In the genomic region with DNA sequence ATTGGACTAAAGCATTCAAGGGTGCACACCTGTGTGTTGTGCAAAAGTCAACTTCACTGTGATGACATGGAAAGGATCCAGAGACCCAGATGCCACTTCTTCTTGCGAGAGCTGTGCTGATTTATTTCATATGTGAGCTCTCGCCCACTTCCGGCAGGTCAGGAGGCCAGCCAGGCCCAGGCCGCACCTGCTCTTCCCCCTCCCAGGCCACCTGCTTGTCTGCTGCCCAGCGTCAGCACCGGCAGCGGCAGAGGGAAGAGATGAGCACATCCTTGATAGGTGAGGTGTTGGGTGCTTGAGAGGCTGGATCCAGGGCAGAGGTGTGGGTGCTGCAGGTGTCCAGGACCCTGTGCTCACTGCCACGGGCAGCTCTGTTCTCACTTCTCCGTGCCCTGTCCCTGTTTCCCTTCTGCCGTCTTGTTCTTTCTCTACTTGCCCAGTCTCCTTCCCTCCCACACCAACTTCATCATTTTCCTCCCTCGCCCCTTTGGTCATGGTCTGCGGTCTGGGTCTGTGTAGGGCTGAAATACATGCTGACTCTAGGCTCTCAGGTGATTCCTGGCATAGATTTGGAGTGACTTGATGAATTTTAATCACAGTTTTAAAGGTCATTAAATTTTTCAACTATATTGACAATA, we compare ENCODE assay signal across 10 cellular contexts.
DNase-seq lines count a peak whose midpoint lies in the region; ATAC-seq, FAIRE-seq and TF ChIP-seq lines count a peak whose summit lies in the region.
"Had no signal": no experiment of that assay in that cellular context is flagged by ENCODE, and none has a peak within 500 bp of the region (broad histone marks: within the 10 kb centered on the region; RNA-seq: fewer than 3 reads in every experiment).

No MANE protein-coding gene starts in this region.

- H3K4me1 ChIP-seq in HepG2 (ENCODE audit: insufficient read depth, low read length), result peaks cover 34% of the 10 kb centered on the region
- H3K4me1 ChIP-seq in testis, result peaks cover 20% of the 10 kb centered on the region

- peaks cover 88% of the 10 kb centered on the region for H3K79me2 ChIP-seq in HepG2 (ENCODE audit: insufficient read depth, low read length)

- H3K27ac Mint-ChIP-seq in activated T-cell treated with anti-CD3 and anti-CD28 coated beads, Interleukin-2, amount 50 U/mL, for 72 hours, result no peak overlapping the region
- H3K27ac Mint-ChIP-seq: stimulated activated naive CD8-positive, alpha-beta T cell treated with anti-CD3 and anti-CD28 coated beads, Interleukin-15, Interleukin-2, amounts not matched to agents 100 ng/mL and 50 ng/mL, for 24 hours had no signal

- DNase-seq in NCI-H2029 treated with DMSO at 0.1 percent for 48 hours (lab: John Stamatoyannopoulos, UW) (peak; percentile 60), SHP77 treated with DMSO at 0.1 percent for 48 hours (lab: John Stamatoyannopoulos, UW) (peak; percentile 89), HepG2 (ENCODE audit: low spot score) (no peak), testis (peak; percentile 11), SW480 (ENCODE audit: low spot score) (no peak), sciatic nerve (ENCODE audit: low spot score) (no peak)
- no peak for DNase-seq in activated T-cell treated with anti-CD3 and anti-CD28 coated beads, Interleukin-2, amount 50 U/mL, for 72 hours
- DNase-seq: stimulated activated CD4-positive, alpha-beta T cell treated with anti-CD3 and anti-CD28 coated beads, Interleukin-4, amount 100 ng/mL, for 24 hours had no signal

- TF ChIP-seq POLR2A in HepG2 (IDR thresholded peaks at IDR 0.05; ENCODE audit: insufficient read depth in 1 of 2, low read depth in 2 of 2, low read length in 2 of 2) (no peak), testis (IDR thresholded peaks at IDR 0.05) (no peak)

- ATAC-seq in HepG2, result no peak
- no peak for ATAC-seq in sciatic nerve
- no peak for ATAC-seq in activated T-cell treated with anti-CD3 and anti-CD28 coated beads, Interleukin-2, amount 50 U/mL, for 72 hours (replicated peaks in 1 of 2)

- no peaks in the 10 kb centered on the region for H3K9me3 Mint-ChIP-seq in activated T-cell treated with anti-CD3 and anti-CD28 coated beads, Interleukin-2, amount 50 U/mL, for 72 hours
- H3K9me3 Mint-ChIP-seq: central memory CD8-positive, alpha-beta T cell; stimulated activated naive CD8-positive, alpha-beta T cell treated with anti-CD3 and anti-CD28 coated beads, Interleukin-15, Interleukin-2, amounts not matched to agents 100 ng/mL and 50 ng/mL, for 24 hours had no signal

- in situ Hi-C loops in HepG2 (cut with HindIII; ENCODE audit: extremely low pct_ligation_motif_present, low pct_unique_long_range_greater_than_20kb), result no loop called here

- peaks cover 27 to 70% of the 10 kb centered on the region in 2 experiments for H3K36me3 ChIP-seq in HepG2 (replicated peaks in 1 of 2; ENCODE audit: control insufficient read depth in 1 of 2, insufficient read depth in 2 of 2, low read length in 2 of 2)
- no peaks in the 10 kb centered on the region for H3K36me3 ChIP-seq in testis (ENCODE audit: low read depth, missing control alignments)

- CTCF ChIA-PET in HepG2 (lab: Yijun Ruan, JAX; ENCODE audit: low intra/inter-chr PET ratio, low total read pairs), result no interaction called here

- H4K20me1 ChIP-seq in HepG2 (ENCODE audit: insufficient read depth, low read length), result peaks cover 49% of the 10 kb centered on the region

- intact Hi-C loops in HepG2 (cut with micrococcal nuclease; ENCODE audit: unreplicated experiment) (no loop called here), testis (cut with DNase I; ENCODE audit: low total_unique reads) (no loop called here), sciatic nerve (cut with DNase I) (loop anchor here (5.0 kb wide), 1 partner anchor 48 kb away; no protein-coding TSS in a partner anchor)

- H3K4me3 ChIP-seq in HepG2 (replicated peaks in 1 of 3; ENCODE audit: insufficient read depth in 1 of 3, low read depth in 2 of 3, low read length in 3 of 3), result no peak overlapping the region
- H3K4me3 ChIP-seq in testis, result no peak overlapping the region

- no peaks in the 10 kb centered on the region for H3K27me3 ChIP-seq in HepG2 (ENCODE audit: control insufficient read depth in 1 of 2, insufficient read depth in 2 of 2, low read length in 2 of 2)
- H3K27me3 ChIP-seq in testis, result no peaks in the 10 kb centered on the region

- TF ChIP-seq EP300 in HepG2 (IDR thresholded peaks at IDR 0.05; ENCODE audit: low read depth in 2 of 2, low read length in 2 of 2), result no peak
- no peak for TF ChIP-seq EP300 in HepG2 (CRISPR knock-in tag; IDR thresholded peaks at IDR 0.05; ENCODE audit: borderline replicate concordance)

- TF ChIP-seq RAD21 in HepG2 (CRISPR knock-in tag; IDR thresholded peaks at IDR 0.05), result no peak

- H3K36me3 Mint-ChIP-seq in activated T-cell treated with anti-CD3 and anti-CD28 coated beads, Interleukin-2, amount 50 U/mL, for 72 hours (ENCODE audit: insufficient read depth in 2 of 2), result no peaks in the 10 kb centered on the region

- H3K9me3 ChIP-seq in HepG2 (ENCODE audit: low read length) (no peaks in the 10 kb centered on the region), testis (no peaks in the 10 kb centered on the region)

- H3K4me1 Mint-ChIP-seq in activated T-cell treated with anti-CD3 and anti-CD28 coated beads, Interleukin-2, amount 50 U/mL, for 72 hours (ENCODE audit: low read depth), result no peaks in the 10 kb centered on the region
- H3K4me1 Mint-ChIP-seq: central memory CD8-positive, alpha-beta T cell had no signal

- H3K4me2 ChIP-seq in HepG2 (ENCODE audit: low read depth, low read length), result no peak overlapping the region

- TF ChIP-seq CTCF in HepG2 (CRISPR knock-in tag; IDR thresholded peaks at IDR 0.05) (no peak), testis (IDR thresholded peaks at IDR 0.05) (no peak)

- no TSS peak for BruUV-seq in HepG2 (replicated peaks; lab: Mats Ljungman, UMichigan)

- H2AFZ ChIP-seq in HepG2 (ENCODE audit: low read length), result no peak overlapping the region

- no peak overlapping the region for H3K27ac ChIP-seq in HepG2 (ENCODE audit: extremely low read length, insufficient read depth, low read length)
- H3K27ac ChIP-seq in testis, result no peak overlapping the region

- H3K27me3 Mint-ChIP-seq in activated T-cell treated with anti-CD3 and anti-CD28 coated beads, Interleukin-2, amount 50 U/mL, for 72 hours (ENCODE audit: low read depth), result no peaks in the 10 kb centered on the region
- H3K27me3 Mint-ChIP-seq: central memory CD8-positive, alpha-beta T cell; stimulated activated naive CD8-positive, alpha-beta T cell treated with anti-CD3 and anti-CD28 coated beads, Interleukin-15, Interleukin-2, amounts not matched to agents 100 ng/mL and 50 ng/mL, for 24 hours had no signal

- no peak overlapping the region for H3K9ac ChIP-seq in HepG2 (ENCODE audit: insufficient read depth, low read depth, low read length)

- no peak for FAIRE-seq in HepG2 (lab: Jason Lieb, UNC)

- no peak overlapping the region for H3K4me3 Mint-ChIP-seq in activated T-cell treated with anti-CD3 and anti-CD28 coated beads, Interleukin-2, amount 50 U/mL, for 72 hours
- H3K4me3 Mint-ChIP-seq: central memory CD8-positive, alpha-beta T cell; stimulated activated naive CD8-positive, alpha-beta T cell treated with anti-CD3 and anti-CD28 coated beads, Interleukin-15, Interleukin-2, amounts not matched to agents 100 ng/mL and 50 ng/mL, for 24 hours had no signal

- WGBS in HepG2 (ENCODE audit: low lambda C conversion rate), result 99% methylated on average over 12 of the region's 12 CpGs
- 83 to 84% methylated on average over 12 of the region's 12 CpGs for WGBS in testis, 2 donors

- POLR2A ChIA-PET in HepG2 (lab: Yijun Ruan, JAX), result no interaction called here

TF ChIP-seq in HepG2, 621 proteins besides CTCF, POLR2A, EP300 and RAD21:
- peak; percentile 53 for TF ChIP-seq AGO2 (optimal IDR thresholded peaks at IDR 0.05; ENCODE audit: low read depth, low read length)
- TF ChIP-seq RBM22 (optimal IDR thresholded peaks at IDR 0.05; ENCODE audit: low read length), result peak; percentile 63
- TF ChIP-seq, protein P1, sequence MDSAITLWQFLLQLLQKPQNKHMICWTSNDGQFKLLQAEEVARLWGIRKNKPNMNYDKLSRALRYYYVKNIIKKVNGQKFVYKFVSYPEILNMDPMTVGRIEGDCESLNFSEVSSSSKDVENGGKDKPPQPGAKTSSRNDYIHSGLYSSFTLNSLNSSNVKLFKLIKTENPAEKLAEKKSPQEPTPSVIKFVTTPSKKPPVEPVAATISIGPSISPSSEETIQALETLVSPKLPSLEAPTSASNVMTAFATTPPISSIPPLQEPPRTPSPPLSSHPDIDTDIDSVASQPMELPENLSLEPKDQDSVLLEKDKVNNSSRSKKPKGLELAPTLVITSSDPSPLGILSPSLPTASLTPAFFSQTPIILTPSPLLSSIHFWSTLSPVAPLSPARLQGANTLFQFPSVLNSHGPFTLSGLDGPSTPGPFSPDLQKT (CRISPR knock-in tag; IDR thresholded peaks at IDR 0.05; ENCODE audit: borderline replicate concordance), result no peak
- TF ChIP-seq, protein P2, sequence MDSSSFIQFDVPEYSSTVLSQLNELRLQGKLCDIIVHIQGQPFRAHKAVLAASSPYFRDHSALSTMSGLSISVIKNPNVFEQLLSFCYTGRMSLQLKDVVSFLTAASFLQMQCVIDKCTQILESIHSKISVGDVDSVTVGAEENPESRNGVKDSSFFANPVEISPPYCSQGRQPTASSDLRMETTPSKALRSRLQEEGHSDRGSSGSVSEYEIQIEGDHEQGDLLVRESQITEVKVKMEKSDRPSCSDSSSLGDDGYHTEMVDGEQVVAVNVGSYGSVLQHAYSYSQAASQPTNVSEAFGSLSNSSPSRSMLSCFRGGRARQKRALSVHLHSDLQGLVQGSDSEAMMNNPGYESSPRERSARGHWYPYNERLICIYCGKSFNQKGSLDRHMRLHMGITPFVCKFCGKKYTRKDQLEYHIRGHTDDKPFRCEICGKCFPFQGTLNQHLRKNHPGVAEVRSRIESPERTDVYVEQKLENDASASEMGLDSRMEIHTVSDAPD (CRISPR knock-in tag; IDR thresholded peaks at IDR 0.05), result no peak
- TF ChIP-seq, protein P3, sequence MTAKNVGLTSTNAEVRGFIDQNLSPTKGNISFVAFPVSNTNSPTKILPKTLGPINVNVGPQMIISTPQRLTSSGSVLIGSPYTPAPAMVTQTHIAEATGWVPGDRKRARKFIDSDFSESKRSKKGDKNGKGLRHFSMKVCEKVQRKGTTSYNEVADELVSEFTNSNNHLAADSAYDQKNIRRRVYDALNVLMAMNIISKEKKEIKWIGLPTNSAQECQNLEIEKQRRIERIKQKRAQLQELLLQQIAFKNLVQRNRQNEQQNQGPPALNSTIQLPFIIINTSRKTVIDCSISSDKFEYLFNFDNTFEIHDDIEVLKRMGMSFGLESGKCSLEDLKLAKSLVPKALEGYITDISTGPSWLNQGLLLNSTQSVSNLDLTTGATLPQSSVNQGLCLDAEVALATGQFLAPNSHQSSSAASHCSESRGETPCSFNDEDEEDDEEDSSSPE (CRISPR knock-in tag; IDR thresholded peaks at IDR 0.05), result no peak

Comparison
In these comparisons a context has a peak if more than half of its experiments do, and no peak if none do; other contexts are left out.
1. DNase-seq: peak in NCI-H2029 treated with DMSO at 0.1 percent for 48 hours (single experiment), SHP77 treated with DMSO at 0.1 percent for 48 hours (single experiment) and testis (single experiment); none in HepG2 (single experiment), SW480 (single experiment), sciatic nerve (single experiment) and activated T-cell treated with anti-CD3 and anti-CD28 coated beads, Interleukin-2, amount 50 U/mL, for 72 hours (0 of 2).